15 cellular contexts compared by ENCODE assay signal in the genomic region with DNA sequence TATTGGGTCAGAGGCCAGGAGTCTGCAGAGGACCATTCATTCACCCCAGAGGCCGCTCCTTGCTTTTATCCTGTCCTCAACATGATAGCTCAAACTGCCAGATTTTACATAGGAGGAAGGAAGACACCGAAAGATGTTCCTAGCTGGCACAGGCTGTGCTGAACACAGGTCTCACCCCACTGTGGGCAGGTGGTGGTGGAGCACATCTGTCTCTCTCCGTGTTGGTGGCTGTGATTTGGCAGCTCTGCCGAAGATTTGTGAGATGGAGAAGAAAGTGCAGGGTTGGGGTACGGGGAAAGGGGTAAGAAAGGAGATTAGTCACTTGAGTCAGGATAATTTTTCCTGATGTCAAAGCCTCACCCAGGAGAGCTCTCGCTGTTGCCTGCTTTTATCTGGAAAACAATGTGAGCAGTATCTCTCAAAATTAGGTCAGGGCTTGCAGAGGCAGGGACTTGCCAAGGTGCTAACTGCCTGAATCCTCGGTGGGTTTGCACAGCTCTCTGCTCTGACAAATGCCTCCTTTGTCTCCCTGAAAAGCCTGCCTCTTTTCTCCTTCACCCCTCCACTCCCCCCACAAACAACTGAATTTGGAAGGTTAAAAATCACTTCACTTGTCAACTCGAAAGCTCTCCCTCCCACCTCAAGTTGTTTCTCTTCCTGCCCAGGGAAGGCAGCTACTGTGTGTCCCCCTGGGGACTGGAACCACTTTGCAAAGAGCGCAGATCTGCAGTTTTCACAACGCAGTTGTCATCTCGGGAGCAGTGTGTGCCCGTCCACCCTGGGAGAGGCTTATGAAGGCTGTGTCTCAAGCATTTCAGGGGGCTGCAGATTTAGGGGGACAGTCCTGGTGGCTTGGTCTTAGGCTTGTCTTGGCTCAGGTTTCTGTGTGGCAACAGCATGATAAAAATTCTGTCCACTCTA.
DNase-seq lines count a peak whose midpoint lies in the region; TF ChIP-seq lines count a peak whose summit lies in the region.
"Had no signal": no experiment of that assay in that cellular context is flagged by ENCODE, and none has a peak within 500 bp of the region (broad histone marks: within the 10 kb centered on the region; RNA-seq: fewer than 3 reads in every experiment).

No MANE protein-coding gene starts in this region.

- no peaks in the 10 kb centered on the region for H3K79me2 ChIP-seq in neural cell (replicated peaks; ENCODE audit: insufficient read depth, low read length)
- H3K79me2 ChIP-seq: parathyroid adenoma had no signal

- H3K4me2 ChIP-seq in BLaER1 treated with 17β-estradiol and CSF1 and Interleukin-3, amounts not matched to agents 10 nM and 100 nM = peak overlapping the region; percentile 18 to 79 (median 61); a peak in 21 of 22 replicates
- H3K4me2 ChIP-seq in neural cell (ENCODE audit: low read length) = no peak overlapping the region

- no peak overlapping the region for H3K27ac ChIP-seq in BLaER1 treated with 17β-estradiol and CSF1 and Interleukin-3, amounts not matched to agents 10 nM and 100 nM
- peak overlapping the region; percentile 53 for H3K27ac ChIP-seq in neural cell (ENCODE audit: low read length)
- H3K27ac ChIP-seq: parathyroid adenoma, SJCRH30 had no signal

- H3K4me3 ChIP-seq in BLaER1 treated with 17β-estradiol and CSF1 and Interleukin-3, amounts not matched to agents 10 nM and 100 nM = no peak overlapping the region
- H3K4me3 ChIP-seq in neural cell (ENCODE audit: low read length) = peak overlapping the region; percentile 34
- H3K4me3 ChIP-seq: SJCRH30 had no signal

- H3K9me3 ChIP-seq in BLaER1 treated with 17β-estradiol and CSF1 and Interleukin-3, amounts not matched to agents 10 nM and 100 nM (replicated peaks in 1 of 11) = peaks cover 0 to 5% (median 0%) of the 10 kb centered on the region in 11 experiments; a peak in 1 of 22 replicates
- no peaks in the 10 kb centered on the region for H3K9me3 ChIP-seq in neural cell (ENCODE audit: low read length)
- H3K9me3 ChIP-seq: SJCRH30 had no signal

- no peaks in the 10 kb centered on the region for H4K20me1 ChIP-seq in BLaER1 treated with 17β-estradiol and CSF1 and Interleukin-3, amounts not matched to agents 10 nM and 100 nM
- no peaks in the 10 kb centered on the region for H4K20me1 ChIP-seq in neural cell (ENCODE audit: insufficient read depth)

- no peaks in the 10 kb centered on the region for H3K9me2 ChIP-seq in neural cell (ENCODE audit: insufficient read depth, low read length)

- TF ChIP-seq RAD21 in neural cell (conservative IDR thresholded peaks at IDR 0.05) = no peak

- H3K4me1 ChIP-seq in BLaER1 treated with 17β-estradiol and CSF1 and Interleukin-3, amounts not matched to agents 10 nM and 100 nM = peaks cover 9 to 33% (median 26%) of the 10 kb centered on the region in 10 experiments; a peak in 18 of 20 replicates
- H3K4me1 ChIP-seq: parathyroid adenoma, SJCRH30 had no signal

- H3K9ac ChIP-seq in BLaER1 treated with 17β-estradiol and CSF1 and Interleukin-3, amounts not matched to agents 10 nM and 100 nM = no peak overlapping the region
- H3K9ac ChIP-seq in neural cell (ENCODE audit: low read length) = peak overlapping the region; percentile 44
- H3K9ac ChIP-seq: parathyroid adenoma had no signal

- no peaks in the 10 kb centered on the region for H3F3A ChIP-seq in neural cell (ENCODE audit: insufficient read depth, low read length, poor library complexity, severe bottlenecking)

- H2AFZ ChIP-seq in neural cell (ENCODE audit: low read depth, low read length) = peak overlapping the region; percentile 46
- H2AFZ ChIP-seq: parathyroid adenoma had no signal

- DNase-seq in NCI-H187 treated with DMSO at 0.1 percent for 48 hours (lab: John Stamatoyannopoulos, UW) (peak; percentile 20), cerebellum (ENCODE audit: low spot score) (peak; percentile 23), islet precursor cell (no peak), GF-D8 (lab: John Stamatoyannopoulos, UW) (no peak), AG08396 (ENCODE audit: low spot score) (no peak), NCI-H2107 treated with DMSO at 0.1 percent for 48 hours (lab: John Stamatoyannopoulos, UW; ENCODE audit: unreplicated experiment) (no peak)
- DNase-seq: activated CD8-positive, alpha-beta memory T cell treated with anti-CD3 and anti-CD28 coated beads for 24 hours; activated effector memory CD4-positive, alpha-beta T cell treated with anti-CD3 and anti-CD28 coated beads, Interleukin-2, amount 50 U/mL, for 16 hours; aorta; KBM-7; NCI-H1417 treated with DMSO at 0.1 percent for 48 hours; SJCRH30 had no signal

- no peak for TF ChIP-seq CTCF in neural cell (IDR thresholded peaks at IDR 0.05; ENCODE audit: poor library complexity, severe bottlenecking)

- H3K27me3 ChIP-seq in BLaER1 treated with 17β-estradiol and CSF1 and Interleukin-3, amounts not matched to agents 10 nM and 100 nM = no peaks in the 10 kb centered on the region
- no peaks in the 10 kb centered on the region for H3K27me3 ChIP-seq in neural cell (ENCODE audit: insufficient read depth, low read depth, low read length)
- H3K27me3 ChIP-seq: SJCRH30 had no signal

- H3K36me3 ChIP-seq in BLaER1 treated with 17β-estradiol and CSF1 and Interleukin-3, amounts not matched to agents 10 nM and 100 nM = no peaks in the 10 kb centered on the region
- no peaks in the 10 kb centered on the region for H3K36me3 ChIP-seq in neural cell (ENCODE audit: insufficient read depth, low read length)
- H3K36me3 ChIP-seq: SJCRH30 had no signal

- TF ChIP-seq EP300 in neural cell (conservative IDR thresholded peaks at IDR 0.05; ENCODE audit: poor library complexity, severe bottlenecking) = no peak

TF ChIP-seq in neural cell, 6 proteins besides CTCF, POLR2A, EP300 and RAD21:
- TF ChIP-seq SMC3 (conservative IDR thresholded peaks at IDR 0.05; ENCODE audit: poor library complexity) = no peak

Comparison
In these comparisons a context has a peak if more than half of its experiments do, and no peak if none do; other contexts are left out.
1. DNase-seq: peak in NCI-H187 treated with DMSO at 0.1 percent for 48 hours (single experiment) and cerebellum (single experiment); none in islet precursor cell (single experiment), GF-D8 (single experiment), AG08396 (single experiment) and NCI-H2107 treated with DMSO at 0.1 percent for 48 hours (single experiment).